In genomic region chr10:77635402-77636227, GRCh38 we compare ENCODE assay signal across 11 cellular contexts. TPM values are rescaled to one million over a fixed set of nuclear protein-coding genes. Genes with fewer than 3 reads are reported as not detected.
DNase-seq lines count a peak whose midpoint lies in the region; ATAC-seq and TF ChIP-seq lines count a peak whose summit lies in the region.
"Had no signal": no experiment of that assay in that cellular context is flagged by ENCODE, and none has a peak within 500 bp of the region (broad histone marks: within the 10 kb centered on the region; RNA-seq: fewer than 3 reads in every experiment).

No MANE protein-coding gene starts in this region.

- peaks cover 84% of the 10 kb centered on the region for H3K27me3 Mint-ChIP-seq in dendritic cell treated with granulocyte-macrophage colony-stimulating factor and Interleukin-4, amounts not matched to agents 40 ng/mL and 50 ng/mL, for 4 days
- peaks cover 78% of the 10 kb centered on the region for H3K27me3 Mint-ChIP-seq in nephron progenitor cell (ENCODE audit: low read depth, poor library complexity)

- no peaks in the 10 kb centered on the region for H3F3A ChIP-seq in MM.1S (ENCODE audit: insufficient read depth, low read length)

- ATAC-seq in HG02763 (IDR thresholded peaks at IDR 0.05; ENCODE audit: unreplicated experiment) (no peak), GM18907 (IDR thresholded peaks at IDR 0.05; ENCODE audit: unreplicated experiment) (no peak)
- ATAC-seq: mucosa of descending colon had no signal

- peaks cover 9% of the 10 kb centered on the region for H3K4me1 Mint-ChIP-seq in dendritic cell treated with granulocyte-macrophage colony-stimulating factor and Interleukin-4, amounts not matched to agents 40 ng/mL and 50 ng/mL, for 4 days (ENCODE audit: low read depth)
- peaks cover 42% of the 10 kb centered on the region for H3K4me1 Mint-ChIP-seq in nephron progenitor cell

- H3K36me3 ChIP-seq in ACC112 (ENCODE audit: insufficient read depth, low read length) = no peaks in the 10 kb centered on the region
- H3K36me3 ChIP-seq in Karpas-422 (ENCODE audit: insufficient read depth, low read length) = no peaks in the 10 kb centered on the region
- H3K36me3 ChIP-seq in MM.1S (replicated peaks; ENCODE audit: insufficient read depth, low read length) = no peaks in the 10 kb centered on the region
- H3K36me3 ChIP-seq: SJSA1 had no signal

- TF ChIP-seq CTCF in nephron progenitor cell (IDR thresholded peaks at IDR 0.05) (no peak), MM.1S (IDR thresholded peaks at IDR 0.05; ENCODE audit: low read length) (no peak)

- H3K9me3 Mint-ChIP-seq in dendritic cell treated with granulocyte-macrophage colony-stimulating factor and Interleukin-4, amounts not matched to agents 40 ng/mL and 50 ng/mL, for 4 days = no peaks in the 10 kb centered on the region
- H3K9me3 Mint-ChIP-seq in nephron progenitor cell = no peaks in the 10 kb centered on the region

- DNase-seq in Karpas-422 (no peak), nephron progenitor cell (no peak), MM.1S (no peak)
- DNase-seq in stimulated activated CD4-positive, alpha-beta T cell treated with anti-CD3 and anti-CD28 coated beads, Interleukin-12 subunit alpha, Interleukin-12 subunit beta, amount 100 ng/mL, for 4 hours = no peak
- DNase-seq: activated CD8-positive, alpha-beta memory T cell treated with anti-CD3 and anti-CD28 coated beads, Interleukin-2, amount 50 U/mL, for 4 hours had no signal

- H3K79me2 ChIP-seq in ACC112 (ENCODE audit: control insufficient read depth, insufficient read depth, low read length, unreplicated experiment) (peaks cover 8% of the 10 kb centered on the region), Karpas-422 (ENCODE audit: low read length) (no peaks in the 10 kb centered on the region), MM.1S (ENCODE audit: low read length) (no peaks in the 10 kb centered on the region)

- H4K20me1 ChIP-seq in Karpas-422 (ENCODE audit: insufficient read depth, low read depth, low read length) = peaks cover 14% of the 10 kb centered on the region
- no peaks in the 10 kb centered on the region for H4K20me1 ChIP-seq in MM.1S (ENCODE audit: insufficient read depth, low read length)

- H3K9me2 ChIP-seq in Karpas-422 (replicated peaks; ENCODE audit: insufficient read depth, low read length) (no peaks in the 10 kb centered on the region), MM.1S (replicated peaks; ENCODE audit: insufficient read depth, low read length) (no peaks in the 10 kb centered on the region)

- H3K4me2 ChIP-seq in Karpas-422 (ENCODE audit: low read depth, low read length, poor library complexity, severe bottlenecking) (peak overlapping the region; percentile 81), MM.1S (ENCODE audit: low read depth, low read length) (no peak overlapping the region)

- H3K36me3 Mint-ChIP-seq in dendritic cell treated with granulocyte-macrophage colony-stimulating factor and Interleukin-4, amounts not matched to agents 40 ng/mL and 50 ng/mL, for 4 days (ENCODE audit: low read depth) = no peaks in the 10 kb centered on the region
- no peaks in the 10 kb centered on the region for H3K36me3 Mint-ChIP-seq in nephron progenitor cell (ENCODE audit: low read depth)

- no peak overlapping the region for H3K9ac ChIP-seq in Karpas-422 (ENCODE audit: low read length)
- no peak overlapping the region for H3K9ac ChIP-seq in MM.1S (ENCODE audit: low read length)

- H3K4me3 ChIP-seq in ACC112 (ENCODE audit: low read depth, low read length) (peak overlapping the region; percentile 82), Karpas-422 (ENCODE audit: low read length) (no peak overlapping the region; the same call in 1 of the 2 replicates), MM.1S (ENCODE audit: low read length) (no peak overlapping the region)
- H3K4me3 ChIP-seq: mucosa of descending colon had no signal

- peak overlapping the region; percentile 27 for H3K4me3 Mint-ChIP-seq in dendritic cell treated with granulocyte-macrophage colony-stimulating factor and Interleukin-4, amounts not matched to agents 40 ng/mL and 50 ng/mL, for 4 days
- H3K4me3 Mint-ChIP-seq in nephron progenitor cell = peak overlapping the region; percentile 88

- H3K27me3 ChIP-seq in ACC112 (ENCODE audit: insufficient read depth, low read length) = no peaks in the 10 kb centered on the region
- peaks cover 6% of the 10 kb centered on the region; the same call in 1 of the 2 replicates for H3K27me3 ChIP-seq in Karpas-422 (ENCODE audit: low read length)
- H3K27me3 ChIP-seq in MM.1S (replicated peaks; ENCODE audit: insufficient read depth, low read length) = peaks cover 54% of the 10 kb centered on the region

- no peak overlapping the region for H3K27ac Mint-ChIP-seq in dendritic cell treated with granulocyte-macrophage colony-stimulating factor and Interleukin-4, amounts not matched to agents 40 ng/mL and 50 ng/mL, for 4 days
- no peak overlapping the region for H3K27ac Mint-ChIP-seq in nephron progenitor cell

- peaks cover 10% of the 10 kb centered on the region for H3K4me1 ChIP-seq in ACC112 (ENCODE audit: control insufficient read depth, insufficient read depth, low read length, unreplicated experiment)
- peaks cover 21% of the 10 kb centered on the region for H3K4me1 ChIP-seq in Karpas-422 (ENCODE audit: low read length)
- 0 out of 2 replicates have a peak, but pooled peaks cover 6% of the 10 kb centered on the region for H3K4me1 ChIP-seq in MM.1S (ENCODE audit: low read length)

- no peak overlapping the region for H3K27ac ChIP-seq in ACC112 (ENCODE audit: low read depth, low read length)
- H3K27ac ChIP-seq in Karpas-422 (ENCODE audit: low read length) = no peak overlapping the region
- no peak overlapping the region for H3K27ac ChIP-seq in MM.1S (ENCODE audit: low read length)
- H3K27ac ChIP-seq: SJSA1 had no signal

- H2AFZ ChIP-seq in ACC112 (ENCODE audit: low read length, unreplicated experiment) = no peak overlapping the region
- H2AFZ ChIP-seq in Karpas-422 (ENCODE audit: low read length) = no peak overlapping the region
- H2AFZ ChIP-seq in MM.1S (ENCODE audit: low read length) = no peak overlapping the region

- H3K9me3 ChIP-seq in Karpas-422 (ENCODE audit: low read length) (no peaks in the 10 kb centered on the region), MM.1S (replicated peaks; ENCODE audit: insufficient read depth, low read length) (no peaks in the 10 kb centered on the region)
- H3K9me3 ChIP-seq: mucosa of descending colon, SJSA1 had no signal

- intact Hi-C loops in dendritic cell treated with granulocyte-macrophage colony-stimulating factor and Interleukin-4, amounts not matched to agents 40 ng/mL and 50 ng/mL, for 4 days (cut with micrococcal nuclease) = loop anchor here (10.0 kb wide), 1 partner anchor 121 kb away; no protein-coding TSS in a partner anchor

RNA-seq across cellular contexts. Expression of gene KCNMA1, which starts 2.0 kb away (rescaled TPM):
- total RNA-seq in Karpas-422 (2014; rRNA removed; shearing (Covaris generic); ENCODE audit: low replicate concordance) = 13.2 and 31.3 TPM in 2 replicates
